ENCODE assay signal across 18 cellular contexts in the genomic region with DNA sequence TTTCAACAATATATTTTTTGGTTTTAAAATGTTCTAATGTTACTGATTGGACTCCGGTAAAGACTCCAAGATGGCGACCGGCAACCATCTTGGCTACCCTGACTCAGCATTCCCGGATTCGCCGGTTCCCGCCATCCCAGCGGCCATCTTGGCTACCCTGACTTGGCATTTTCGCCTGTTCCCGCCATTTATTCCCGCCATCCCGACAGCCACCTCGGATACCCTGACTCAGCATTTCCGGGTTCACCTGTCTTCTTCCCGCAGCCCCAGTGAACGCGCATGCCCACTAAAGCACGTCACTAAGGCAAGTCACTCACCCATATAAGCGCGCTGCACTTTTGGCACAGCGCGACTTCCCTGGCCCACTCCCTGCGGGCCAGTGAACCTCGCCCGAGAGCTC. TPM values are rescaled to one million over a fixed set of nuclear protein-coding genes. Genes with fewer than 3 reads are reported as not detected.
"Had no signal": no experiment of that assay in that cellular context is flagged by ENCODE, and none has a peak within 500 bp of the region (broad histone marks: within the 10 kb centered on the region; RNA-seq: fewer than 3 reads in every experiment).

No MANE protein-coding gene starts in this region.

- ATAC-seq: activated CD8-positive, alpha-beta T cell treated with anti-CD3 and anti-CD28 coated beads for 36 hours; activated T-cell treated with anti-CD3 and anti-CD28 coated beads, Interleukin-2, amount 50 U/mL, for 72 hours; foreskin keratinocyte; lower lobe of right lung; naive thymus-derived CD8-positive, alpha-beta T cell; right lobe of liver; stimulated activated memory B cell treated with anti-CD40 and anti-IgM and Interleukin-4, amounts not matched to agents 10 μg/mL and 1 μg/mL and 100 μg/mL, for 72 hours; upper lobe of right lung had no signal

- H3K36me3 ChIP-seq: ascending aorta, esophagus muscularis mucosa, lower lobe of right lung, neutrophil, right lobe of liver, spleen, upper lobe of right lung had no signal

- H3K27ac ChIP-seq: ascending aorta, esophagus muscularis mucosa, foreskin keratinocyte, lower lobe of right lung, neutrophil, right lobe of liver, spleen, upper lobe of right lung had no signal

- FAIRE-seq: bronchial epithelial cell had no signal

- H3K4me3 ChIP-seq: ascending aorta, esophagus muscularis mucosa, lower lobe of right lung, right lobe of liver, spleen, upper lobe of right lung had no signal

- DNase-seq: activated CD8-positive, alpha-beta memory T cell treated with anti-CD3 and anti-CD28 coated beads, Interleukin-2, amount 50 U/mL, for 4 hours; activated CD8-positive, alpha-beta T cell treated with anti-CD3 and anti-CD28 coated beads for 36 hours; activated T-cell treated with anti-CD3 and anti-CD28 coated beads, Interleukin-2, amount 50 U/mL, for 72 hours; foreskin keratinocyte; head of caudate nucleus; lower lobe of right lung; naive thymus-derived CD8-positive, alpha-beta T cell; spleen; stimulated activated CD4-positive, alpha-beta T cell treated with anti-CD3 and anti-CD28 coated beads, Interleukin-1b, Interleukin-23, amount 100 ng/mL, for 48 hours; substantia nigra; T-helper 9 cell; upper lobe of right lung had no signal

- H3K27me3 ChIP-seq: ascending aorta, right lobe of liver, upper lobe of right lung had no signal

- H3K4me1 ChIP-seq: ascending aorta, foreskin keratinocyte, lower lobe of right lung, right lobe of liver, upper lobe of right lung had no signal

- H3K9me3 ChIP-seq: ascending aorta, esophagus muscularis mucosa, lower lobe of right lung, neutrophil, right lobe of liver, spleen, upper lobe of right lung had no signal

RNA-seq across cellular contexts. Expression of a gene that starts 9.0 kb away (rescaled TPM):
- total RNA-seq: activated CD8-positive, alpha-beta T cell treated with anti-CD3 and anti-CD28 coated beads for 36 hours; activated T-cell treated with anti-CD3 and anti-CD28 coated beads, Interleukin-2, amount 50 U/mL, for 72 hours; foreskin keratinocyte; naive thymus-derived CD8-positive, alpha-beta T cell; right lobe of liver had no signal
- polyA plus RNA-seq: foreskin keratinocyte; naive thymus-derived CD8-positive, alpha-beta T cell had no signal
